Comparison of ENCODE assay signal across 8 cellular contexts in genomic region chr3:172550347-172550943, GRCh38. TPM values are rescaled to one million over a fixed set of nuclear protein-coding genes. Genes with fewer than 3 reads are reported as not detected.
DNase-seq lines count a peak whose midpoint lies in the region; ATAC-seq and TF ChIP-seq lines count a peak whose summit lies in the region.

No MANE protein-coding gene starts in this region.

- no peak for TF ChIP-seq POLR2A in NB4 (IDR thresholded peaks at IDR 0.05; ENCODE audit: extremely low read depth, insufficient read length)

- no peaks in the 10 kb centered on the region for H3K27me3 Mint-ChIP-seq in activated T-helper 1 cell treated with anti-CD3 and anti-CD28 coated beads, Interleukin-12 subunit alpha, Interleukin-12 subunit beta, Interleukin-2, Interleukin-4 antibody, amounts not matched to agents 30 ng/mL and 10 ng/mL and 1 ng/mL, durations not matched to agents 14 hours and 24 hours and 36 hours (ENCODE audit: insufficient read depth)

- H3K4me3 ChIP-seq in NB4 (ENCODE audit: low read depth, low read length) (no peak overlapping the region), mucosa of descending colon (no peak overlapping the region)

- peaks cover 76% of the 10 kb centered on the region for H3K4me1 Mint-ChIP-seq in activated T-helper 1 cell treated with anti-CD3 and anti-CD28 coated beads, Interleukin-12 subunit alpha, Interleukin-12 subunit beta, Interleukin-2, Interleukin-4 antibody, amounts not matched to agents 30 ng/mL and 10 ng/mL and 1 ng/mL, durations not matched to agents 14 hours and 24 hours and 36 hours (ENCODE audit: low read depth)

- no peaks in the 10 kb centered on the region for H3K36me3 ChIP-seq in mucosa of descending colon (ENCODE audit: low read depth)

- TF ChIP-seq CTCF in NB4 (IDR thresholded peaks at IDR 0.05; ENCODE audit: low read depth, low read length) (no peak), mucosa of descending colon (IDR thresholded peaks at IDR 0.05) (no peak)

- H3K4me1 ChIP-seq in mucosa of descending colon (ENCODE audit: low read depth): peaks cover 11% of the 10 kb centered on the region

- H3K9me3 Mint-ChIP-seq in activated T-helper 1 cell treated with anti-CD3 and anti-CD28 coated beads, Interleukin-12 subunit alpha, Interleukin-12 subunit beta, Interleukin-2, Interleukin-4 antibody, amounts not matched to agents 30 ng/mL and 10 ng/mL and 1 ng/mL, durations not matched to agents 14 hours and 24 hours and 36 hours: no peaks in the 10 kb centered on the region

- peaks cover 10% of the 10 kb centered on the region for H3K36me3 Mint-ChIP-seq in activated T-helper 1 cell treated with anti-CD3 and anti-CD28 coated beads, Interleukin-12 subunit alpha, Interleukin-12 subunit beta, Interleukin-2, Interleukin-4 antibody, amounts not matched to agents 30 ng/mL and 10 ng/mL and 1 ng/mL, durations not matched to agents 14 hours and 24 hours and 36 hours (ENCODE audit: low read depth)

- ATAC-seq in GM21360 (IDR thresholded peaks at IDR 0.05; ENCODE audit: unreplicated experiment) (peak; percentile 74), mucosa of descending colon (peak; percentile 63), HG03135 (IDR thresholded peaks at IDR 0.05; ENCODE audit: unreplicated experiment) (no peak), Right ventricle myocardium inferior (no peak)

- intact Hi-C loops in activated T-helper 1 cell treated with anti-CD3 and anti-CD28 coated beads, Interleukin-12 subunit alpha, Interleukin-12 subunit beta, Interleukin-2, Interleukin-4 antibody, amounts not matched to agents 30 ng/mL and 10 ng/mL and 1 ng/mL, durations not matched to agents 14 hours and 24 hours and 36 hours (cut with micrococcal nuclease): loop anchor here (1.0 to 2.0 kb wide), 10 partner anchors 8 to 1264 kb away; partner anchors contain the start of gene TNFSF10
- intact Hi-C loops in mucosa of descending colon (cut with DNase I, micrococcal nuclease): no loop called here
- intact Hi-C loops in Right ventricle myocardium inferior (cut with DNase I): no loop called here

- H3K27ac Mint-ChIP-seq in activated T-helper 1 cell treated with anti-CD3 and anti-CD28 coated beads, Interleukin-12 subunit alpha, Interleukin-12 subunit beta, Interleukin-2, Interleukin-4 antibody, amounts not matched to agents 30 ng/mL and 10 ng/mL and 1 ng/mL, durations not matched to agents 14 hours and 24 hours and 36 hours: peak overlapping the region; percentile 84

- H3K9me3 ChIP-seq in mucosa of descending colon: no peaks in the 10 kb centered on the region

- peak overlapping the region; percentile 45 for H3K4me3 Mint-ChIP-seq in activated T-helper 1 cell treated with anti-CD3 and anti-CD28 coated beads, Interleukin-12 subunit alpha, Interleukin-12 subunit beta, Interleukin-2, Interleukin-4 antibody, amounts not matched to agents 30 ng/mL and 10 ng/mL and 1 ng/mL, durations not matched to agents 14 hours and 24 hours and 36 hours

- DNase-seq in NB4 (ENCODE audit: low read depth): peak; percentile 90
- DNase-seq in activated T-helper 1 cell treated with anti-CD3 and anti-CD28 coated beads, Interleukin-12 subunit alpha, Interleukin-12 subunit beta, Interleukin-2, Interleukin-4 antibody, amounts not matched to agents 30 ng/mL and 10 ng/mL and 1 ng/mL, durations not matched to agents 14 hours and 24 hours and 36 hours (ENCODE audit: low spot score): peak; percentile 61
- no peak for DNase-seq in mucosa of descending colon
- DNase-seq in Right ventricle myocardium inferior (ENCODE audit: missing footprints): no peak
- no peak for DNase-seq in cerebellar cortex (ENCODE audit: low spot score)
- no peak for DNase-seq in NCI-H774 (lab: John Stamatoyannopoulos, UW)

RNA-seq across cellular contexts. Expression of gene TNFSF10, which starts 27.2 kb away (rescaled TPM):
- total RNA-seq in activated T-helper 1 cell treated with anti-CD3 and anti-CD28 coated beads, Interleukin-12 subunit alpha, Interleukin-12 subunit beta, Interleukin-2, Interleukin-4 antibody, amounts not matched to agents 30 ng/mL and 10 ng/mL and 1 ng/mL, durations not matched to agents 14 hours and 24 hours and 36 hours: 119 and 123 TPM in 2 replicates
- total RNA-seq in mucosa of descending colon: 100 to 1,000 TPM in 2 of 3 donors, 10 to 100 TPM in 1; 70.6 to 220 (median 129) TPM
- 15.7 TPM for total RNA-seq in Right ventricle myocardium inferior

Comparison
In these comparisons a context has a peak if more than half of its experiments do, and no peak if none do; other contexts are left out.
1. ATAC-seq: peak in GM21360 (single experiment) and mucosa of descending colon (single experiment); none in HG03135 (single experiment) and Right ventricle myocardium inferior (single experiment).
2. DNase-seq: peak in NB4 (single experiment) and activated T-helper 1 cell treated with anti-CD3 and anti-CD28 coated beads, Interleukin-12 subunit alpha, Interleukin-12 subunit beta, Interleukin-2, Interleukin-4 antibody, amounts not matched to agents 30 ng/mL and 10 ng/mL and 1 ng/mL, durations not matched to agents 14 hours and 24 hours and 36 hours (single experiment); none in mucosa of descending colon (0 of 3), Right ventricle myocardium inferior (single experiment), cerebellar cortex (single experiment) and NCI-H774 (single experiment).